Comparison of ENCODE assay signal across 10 cellular contexts in genomic region chr10:78763651-78764395, GRCh38.
DNase-seq lines count a peak whose midpoint lies in the region; ATAC-seq, FAIRE-seq and TF ChIP-seq lines count a peak whose summit lies in the region.
"Had no signal": no experiment of that assay in that cellular context is flagged by ENCODE, and none has a peak within 500 bp of the region (broad histone marks: within the 10 kb centered on the region; RNA-seq: fewer than 3 reads in every experiment).

No MANE protein-coding gene starts in this region.

- FAIRE-seq in kidney (lab: Jason Lieb, UNC) (no peak), D721Med (lab: Jason Lieb, UNC) (no peak)
- FAIRE-seq: G401.6 had no signal

- H3K9me3 ChIP-seq in kidney (ENCODE audit: control insufficient read depth in 1 of 2, low read length in 2 of 2), result no peaks in the 10 kb centered on the region

- TF ChIP-seq CTCF in kidney (IDR thresholded peaks at IDR 0.05; ENCODE audit: borderline replicate concordance, extremely low read depth, insufficient read depth) (no peak), D721Med (IDR thresholded peaks at IDR 0.05; ENCODE audit: insufficient read depth, missing control alignments) (no peak)

- ATAC-seq in GM18868 (IDR thresholded peaks at IDR 0.05; ENCODE audit: unreplicated experiment), result peak; percentile 85
- peak; percentile 63 for ATAC-seq in HG03039 (IDR thresholded peaks at IDR 0.05; ENCODE audit: unreplicated experiment)
- ATAC-seq in Right ventricle myocardium superior (ENCODE audit: poor library complexity), result peak; percentile 47
- ATAC-seq in HG03139 (IDR thresholded peaks at IDR 0.05; ENCODE audit: unreplicated experiment), result no peak

- H3K9ac ChIP-seq in kidney (ENCODE audit: low read length in 2 of 2), result no peak overlapping the region

- peak; percentile 64 for DNase-seq in Right ventricle myocardium superior
- peak; percentile 25 to 43 for DNase-seq in stimulated activated CD8-positive, alpha-beta memory T cell treated with anti-CD3 and anti-CD28 coated beads, Interleukin-2, amount 100 ng/mL, for 48 hours (ENCODE audit: low read depth in 2 of 2)
- no peak for DNase-seq in kidney
- no peak for DNase-seq in D721Med (ENCODE audit: insufficient read length, low spot score)
- no peak for DNase-seq in NCI-H2107 (lab: John Stamatoyannopoulos, UW)
- DNase-seq: activated CD4-positive, CD25-positive, alpha-beta regulatory T cell treated with anti-CD3 and anti-CD28 coated beads, Interleukin-2, amount 50 U/mL, for 72 hours had no signal

- intact Hi-C loops in Right ventricle myocardium superior (cut with DNase I) (no loop called here), kidney (cut with DNase I) (no loop called here)

- no peak overlapping the region for H3K4me3 ChIP-seq in kidney (ENCODE audit: low read length in 2 of 2)

- H3K4me1 ChIP-seq in kidney (ENCODE audit: control insufficient read depth in 1 of 2, insufficient read depth in 1 of 2, low read depth in 1 of 2, low read length in 2 of 2), result peaks cover 0 to 2% of the 10 kb centered on the region in 2 donors

- H3K27ac ChIP-seq in kidney (ENCODE audit: low read depth in 2 of 2, low read length in 2 of 2), result no peak overlapping the region

- no peaks in the 10 kb centered on the region for H3K36me3 ChIP-seq in kidney (ENCODE audit: control insufficient read depth in 1 of 2, insufficient read depth in 2 of 2, low read length in 2 of 2)

Comparison
In these comparisons a context has a peak if more than half of its experiments do, and no peak if none do; other contexts are left out.
1. DNase-seq: peak in Right ventricle myocardium superior (single experiment) and stimulated activated CD8-positive, alpha-beta memory T cell treated with anti-CD3 and anti-CD28 coated beads, Interleukin-2, amount 100 ng/mL, for 48 hours (2 of 2); none in kidney (single experiment), D721Med (single experiment) and NCI-H2107 (single experiment).